Comparison of ENCODE assay signal across 8 cellular contexts in the genomic region with DNA sequence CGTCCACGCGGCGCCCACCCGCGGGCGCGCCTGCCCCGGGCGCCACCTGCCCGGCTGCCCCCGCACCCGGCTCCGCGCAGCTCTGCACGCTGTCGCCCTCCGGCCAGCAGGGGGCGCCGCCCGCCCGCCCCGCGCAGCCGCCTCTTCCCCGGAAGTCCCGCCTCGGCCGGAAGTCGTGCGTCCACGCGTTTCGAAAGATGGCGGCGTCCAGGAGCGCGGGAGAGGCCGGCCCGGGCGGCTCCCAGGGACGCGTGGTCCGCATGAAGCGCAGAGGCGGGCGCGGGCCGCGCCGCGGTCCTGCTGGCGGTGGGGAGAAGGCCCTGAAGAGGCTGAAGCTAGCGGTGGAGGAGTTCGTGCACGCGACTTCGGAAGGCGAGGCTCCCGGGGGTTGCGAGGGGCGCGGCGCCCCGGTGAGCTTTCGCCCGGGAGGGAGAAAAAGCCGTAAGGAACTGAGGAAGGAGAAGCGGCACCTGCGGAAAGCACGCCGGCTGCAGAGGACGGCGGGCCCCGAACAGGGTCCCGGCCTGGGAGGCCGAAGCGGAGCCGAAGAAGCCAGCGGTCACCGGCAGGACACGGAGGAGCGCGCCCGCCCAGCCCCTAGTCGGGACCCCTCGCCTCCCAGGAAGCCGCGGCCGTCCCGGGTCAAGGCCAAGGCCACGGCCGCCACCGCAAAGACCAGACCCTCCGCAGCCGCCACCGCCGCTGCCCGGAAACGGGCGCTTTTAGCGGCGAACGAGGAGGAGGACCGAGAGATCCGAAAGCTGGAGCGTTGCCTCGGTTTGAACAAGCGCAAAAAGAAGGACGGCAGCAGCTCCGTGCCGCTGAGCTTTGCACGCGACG. TPM values are rescaled to one million over a fixed set of nuclear protein-coding genes. Genes with fewer than 3 reads are reported as not detected.
DNase-seq lines count a peak whose midpoint lies in the region; ATAC-seq, FAIRE-seq and TF ChIP-seq lines count a peak whose summit lies in the region.

A gene with protein sequence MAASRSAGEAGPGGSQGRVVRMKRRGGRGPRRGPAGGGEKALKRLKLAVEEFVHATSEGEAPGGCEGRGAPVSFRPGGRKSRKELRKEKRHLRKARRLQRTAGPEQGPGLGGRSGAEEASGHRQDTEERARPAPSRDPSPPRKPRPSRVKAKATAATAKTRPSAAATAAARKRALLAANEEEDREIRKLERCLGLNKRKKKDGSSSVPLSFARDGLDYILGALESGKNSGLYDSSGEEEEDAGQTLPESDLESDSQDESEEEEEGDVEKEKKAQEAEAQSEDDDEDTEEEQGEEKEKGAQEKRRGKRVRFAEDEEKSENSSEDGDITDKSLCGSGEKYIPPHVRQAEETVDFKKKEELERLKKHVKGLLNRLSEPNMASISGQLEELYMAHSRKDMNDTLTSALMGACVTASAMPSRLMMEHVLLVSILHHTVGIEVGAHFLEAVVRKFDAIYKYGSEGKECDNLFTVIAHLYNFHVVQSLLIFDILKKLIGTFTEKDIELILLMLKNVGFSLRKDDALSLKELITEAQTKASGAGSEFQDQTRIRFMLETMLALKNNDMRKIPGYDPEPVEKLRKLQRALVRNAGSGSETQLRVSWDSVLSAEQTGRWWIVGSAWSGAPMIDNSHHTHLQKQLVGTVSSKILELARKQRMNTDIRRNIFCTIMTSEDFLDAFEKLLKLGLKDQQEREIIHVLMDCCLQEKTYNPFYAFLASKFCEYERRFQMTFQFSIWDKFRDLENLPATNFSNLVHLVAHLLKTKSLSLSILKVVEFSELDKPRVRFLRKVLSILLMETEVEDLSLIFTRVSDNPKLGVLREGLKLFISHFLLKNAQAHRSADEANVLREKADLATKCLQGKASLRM (plus strand): TSS at position 172 of the 840 bp plus-strand sequence. CDS start 26 bp downstream, at position 198.

- peaks cover 7% of the 10 kb centered on the region for H3K27me3 Mint-ChIP-seq in nephron (ENCODE audit: low read depth)

- H3K36me3 Mint-ChIP-seq in nephron (ENCODE audit: low read depth): peaks cover 27% of the 10 kb centered on the region

- peak; percentile 47; the same call in 1 of the 2 replicates for TF ChIP-seq RAD21 in Ishikawa (IDR thresholded peaks at IDR 0.05; ENCODE audit: low read depth)

- H3K4me1 Mint-ChIP-seq in nephron: peaks cover 14% of the 10 kb centered on the region

- FAIRE-seq in RCC 7860 (lab: Jason Lieb, UNC): no peak

- TF ChIP-seq CTCF in nephron (IDR thresholded peaks at IDR 0.05; ENCODE audit: unreplicated experiment in 3 of 3): peak; percentile 67 to 76 (median 73)

- DNase-seq in Daoy (ENCODE audit: low read depth) (peak; percentile 96), RCC 7860 (ENCODE audit: low spot score) (peak; percentile 73), activated T-helper 1 cell treated with Interleukin-2 at 50 U/mL for 16 hours (ENCODE audit: low read depth) (peak; percentile 88), fibroblast of peridontal ligament (ENCODE audit: extremely low read depth) (peak; percentile 73)
- peak; percentile 96 for DNase-seq in stimulated activated naive CD8-positive, alpha-beta T cell treated with anti-CD3 and anti-CD28 coated beads, Interleukin-15, Interleukin-2, amounts not matched to agents 100 U/mL and 50 U/mL, for 24 hours

- peak within 1 kb of the TSS; percentile 95 to 97 (median 96) for H3K4me3 Mint-ChIP-seq in nephron

- ATAC-seq in GM21619 (IDR thresholded peaks at IDR 0.05; ENCODE audit: unreplicated experiment): peak; percentile 91
- peak; percentile 92 for ATAC-seq in stimulated activated naive CD8-positive, alpha-beta T cell treated with anti-CD3 and anti-CD28 coated beads, Interleukin-15, Interleukin-2, amounts not matched to agents 100 U/mL and 50 U/mL, for 24 hours

- peak within 1 kb of the TSS; percentile 21 to 70 (median 68) for H3K27ac Mint-ChIP-seq in nephron

- no peaks in the 10 kb centered on the region for H3K9me3 Mint-ChIP-seq in nephron

- TF ChIP-seq EP300 in Ishikawa (IDR thresholded peaks at IDR 0.05; ENCODE audit: borderline replicate concordance): no peak

TF ChIP-seq in Ishikawa, 13 proteins besides CTCF, POLR2A, EP300 and RAD21:
- no peak for TF ChIP-seq EGR1 (IDR thresholded peaks at IDR 0.05)
- TF ChIP-seq YY1 (IDR thresholded peaks at IDR 0.05; ENCODE audit: low read depth): peak; percentile 97
- peak; percentile 99 for TF ChIP-seq TAF1 (IDR thresholded peaks at IDR 0.05; ENCODE audit: low read depth)
- TF ChIP-seq, protein P1, sequence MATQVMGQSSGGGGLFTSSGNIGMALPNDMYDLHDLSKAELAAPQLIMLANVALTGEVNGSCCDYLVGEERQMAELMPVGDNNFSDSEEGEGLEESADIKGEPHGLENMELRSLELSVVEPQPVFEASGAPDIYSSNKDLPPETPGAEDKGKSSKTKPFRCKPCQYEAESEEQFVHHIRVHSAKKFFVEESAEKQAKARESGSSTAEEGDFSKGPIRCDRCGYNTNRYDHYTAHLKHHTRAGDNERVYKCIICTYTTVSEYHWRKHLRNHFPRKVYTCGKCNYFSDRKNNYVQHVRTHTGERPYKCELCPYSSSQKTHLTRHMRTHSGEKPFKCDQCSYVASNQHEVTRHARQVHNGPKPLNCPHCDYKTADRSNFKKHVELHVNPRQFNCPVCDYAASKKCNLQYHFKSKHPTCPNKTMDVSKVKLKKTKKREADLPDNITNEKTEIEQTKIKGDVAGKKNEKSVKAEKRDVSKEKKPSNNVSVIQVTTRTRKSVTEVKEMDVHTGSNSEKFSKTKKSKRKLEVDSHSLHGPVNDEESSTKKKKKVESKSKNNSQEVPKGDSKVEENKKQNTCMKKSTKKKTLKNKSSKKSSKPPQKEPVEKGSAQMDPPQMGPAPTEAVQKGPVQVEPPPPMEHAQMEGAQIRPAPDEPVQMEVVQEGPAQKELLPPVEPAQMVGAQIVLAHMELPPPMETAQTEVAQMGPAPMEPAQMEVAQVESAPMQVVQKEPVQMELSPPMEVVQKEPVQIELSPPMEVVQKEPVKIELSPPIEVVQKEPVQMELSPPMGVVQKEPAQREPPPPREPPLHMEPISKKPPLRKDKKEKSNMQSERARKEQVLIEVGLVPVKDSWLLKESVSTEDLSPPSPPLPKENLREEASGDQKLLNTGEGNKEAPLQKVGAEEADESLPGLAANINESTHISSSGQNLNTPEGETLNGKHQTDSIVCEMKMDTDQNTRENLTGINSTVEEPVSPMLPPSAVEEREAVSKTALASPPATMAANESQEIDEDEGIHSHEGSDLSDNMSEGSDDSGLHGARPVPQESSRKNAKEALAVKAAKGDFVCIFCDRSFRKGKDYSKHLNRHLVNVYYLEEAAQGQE (IDR thresholded peaks at IDR 0.05; ENCODE audit: low read depth): no peak
- TF ChIP-seq CREB1 (IDR thresholded peaks at IDR 0.05; ENCODE audit: low read depth): peak; percentile 59; the same call in 1 of the 2 replicates
- TF ChIP-seq TEAD4 (IDR thresholded peaks at IDR 0.05): no peak
- peak; percentile 51; the same call in 1 of the 2 replicates for TF ChIP-seq TCF12 (IDR thresholded peaks at IDR 0.05; ENCODE audit: low read depth)
- TF ChIP-seq, protein P2, sequence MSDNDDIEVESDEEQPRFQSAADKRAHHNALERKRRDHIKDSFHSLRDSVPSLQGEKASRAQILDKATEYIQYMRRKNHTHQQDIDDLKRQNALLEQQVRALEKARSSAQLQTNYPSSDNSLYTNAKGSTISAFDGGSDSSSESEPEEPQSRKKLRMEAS (IDR thresholded peaks at IDR 0.05): peak; percentile 91
- TF ChIP-seq, protein P3, sequence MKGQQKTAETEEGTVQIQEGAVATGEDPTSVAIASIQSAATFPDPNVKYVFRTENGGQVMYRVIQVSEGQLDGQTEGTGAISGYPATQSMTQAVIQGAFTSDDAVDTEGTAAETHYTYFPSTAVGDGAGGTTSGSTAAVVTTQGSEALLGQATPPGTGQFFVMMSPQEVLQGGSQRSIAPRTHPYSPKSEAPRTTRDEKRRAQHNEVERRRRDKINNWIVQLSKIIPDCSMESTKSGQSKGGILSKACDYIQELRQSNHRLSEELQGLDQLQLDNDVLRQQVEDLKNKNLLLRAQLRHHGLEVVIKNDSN (IDR thresholded peaks at IDR 0.05): 0 out of 2 replicates have a peak, but pooled peaks have one; percentile 28

RNA-seq across cellular contexts. Expression of the gene that starts here (rescaled TPM):
- 19.3 and 22.1 TPM in 2 replicates for total RNA-seq in Daoy (2014; rRNA removed; shearing (Covaris generic))

Comparison
In these comparisons a context has a peak if more than half of its experiments do, and no peak if none do; other contexts are left out.
1. Peak in every context shown above with its lines: DNase-seq and ATAC-seq.